Comparison of ENCODE assay signal across 8 cellular contexts in the genomic region with DNA sequence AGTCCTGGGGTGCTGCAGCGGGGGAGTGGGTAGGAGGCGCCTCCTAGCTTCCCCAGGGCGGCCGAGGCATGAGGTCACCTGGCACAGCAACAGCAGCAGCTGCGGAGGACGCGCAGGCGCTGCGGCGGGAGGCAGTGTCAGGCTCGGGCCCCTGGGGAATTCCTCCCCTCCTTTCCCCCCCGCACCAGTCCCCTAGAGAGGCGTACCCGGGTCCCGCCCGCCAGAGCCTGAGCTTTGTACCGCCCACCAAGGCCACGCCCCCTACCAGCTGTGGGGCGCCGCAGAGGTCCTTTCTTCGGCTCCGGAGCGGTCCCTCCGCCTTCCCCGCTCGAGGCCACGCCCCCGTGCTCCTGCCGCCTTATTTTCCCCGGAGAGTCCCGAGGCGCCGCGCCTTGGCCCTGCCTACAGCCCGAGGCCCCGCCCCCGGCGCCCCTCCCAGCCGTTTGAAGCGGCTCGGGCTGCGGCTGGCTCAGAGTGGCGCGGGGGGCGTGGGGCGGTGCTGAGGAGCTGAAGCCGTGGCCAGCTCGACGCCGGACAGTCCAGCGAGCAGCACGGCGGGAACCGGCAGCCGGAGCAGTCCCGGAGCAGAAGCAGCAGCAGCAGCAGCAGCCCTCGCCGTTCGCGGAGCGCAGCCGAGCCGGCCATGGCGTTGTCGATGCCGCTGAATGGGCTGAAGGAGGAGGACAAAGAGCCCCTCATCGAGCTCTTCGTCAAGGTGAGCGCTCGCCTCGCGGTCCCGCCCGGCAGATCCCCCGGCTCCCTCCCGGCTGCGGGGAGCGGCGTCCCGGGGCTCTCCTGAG. TPM values are rescaled to one million over a fixed set of nuclear protein-coding genes. Genes with fewer than 3 reads are reported as not detected.
DNase-seq lines count a peak whose midpoint lies in the region; ATAC-seq, FAIRE-seq and TF ChIP-seq lines count a peak whose summit lies in the region.

A gene (plus strand): TSS at position 537 of the 800 bp plus-strand sequence. CDS start 107 bp downstream, at position 644.

- ATAC-seq in GM21515 (IDR thresholded peaks at IDR 0.05; ENCODE audit: unreplicated experiment) = peak; percentile 62

- TF ChIP-seq CTCF in D721Med (IDR thresholded peaks at IDR 0.05; ENCODE audit: insufficient read depth, missing control alignments) = no peak

- DNase-seq in D721Med (ENCODE audit: insufficient read length, low spot score) (peak; percentile 20), HuH-7.5 (ENCODE audit: low spot score) (peak; percentile 74), OCI-M2 (lab: John Stamatoyannopoulos, UW; ENCODE audit: unreplicated experiment) (peak; percentile 77), activated T-cell treated with anti-CD3 and anti-CD28 coated beads for 4 hours (peak; percentile 99), epithelial cell of prostate (ENCODE audit: low read depth, low spot score) (peak; percentile 94), mucosa of gallbladder (ENCODE audit: low spot score) (peak; percentile 100)
- DNase-seq in stimulated activated CD8-positive, alpha-beta memory T cell treated with anti-CD3 and anti-CD28 coated beads, Interleukin-4, amount 100 ng/mL, for 4 hours (ENCODE audit: low read depth in 2 of 2, low spot score in 1 of 2) = peak; percentile 96 to 99

- no peak for FAIRE-seq in D721Med (lab: Jason Lieb, UNC)

- H3K27ac ChIP-seq in epithelial cell of prostate = peak within 1 kb of the TSS; percentile 82

RNA-seq across cellular contexts. Expression of the gene that starts here (rescaled TPM):
- 204 TPM for total RNA-seq in mucosa of gallbladder

Comparison
In these comparisons a context has a peak if more than half of its experiments do, and no peak if none do; other contexts are left out.
1. Peak in every context shown above with its lines: DNase-seq, ATAC-seq and H3K27ac ChIP-seq.
2. DNase-seq: peak in every context shown above with its lines; median percentile 100 in mucosa of gallbladder; 99 in activated T-cell treated with anti-CD3 and anti-CD28 coated beads for 4 hours; 98 in stimulated activated CD8-positive, alpha-beta memory T cell treated with anti-CD3 and anti-CD28 coated beads, Interleukin-4, amount 100 ng/mL, for 4 hours; 94 in epithelial cell of prostate; 77 in OCI-M2; 74 in HuH-7.5; 20 in D721Med.